ENCODE assay signal across 23 cellular contexts in the genomic region with DNA sequence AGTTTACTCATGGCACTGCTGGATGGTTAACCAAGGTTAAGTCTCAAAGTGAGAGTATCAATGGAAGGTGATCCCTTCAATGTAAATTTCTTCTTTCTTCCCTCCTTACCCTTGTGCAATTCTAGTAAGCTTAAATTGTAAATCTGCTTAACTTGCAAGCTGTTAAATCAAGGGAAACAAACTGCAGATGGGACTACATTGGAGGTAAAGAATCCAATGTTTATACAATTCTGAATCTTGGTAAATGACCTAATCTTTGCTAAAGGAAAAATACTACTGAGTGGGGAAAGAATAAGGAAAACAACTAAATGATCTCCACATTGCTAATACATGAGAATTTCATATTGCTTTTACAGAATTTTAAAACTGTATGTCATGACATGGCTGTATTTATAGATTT. TPM values are rescaled to one million over a fixed set of nuclear protein-coding genes. Genes with fewer than 3 reads are reported as not detected.
A peak's percentile ranks its signal among the peaks of the same experiment; 100 is the strongest.
DNase-seq lines count a peak whose midpoint lies in the region; ATAC-seq and TF ChIP-seq lines count a peak whose summit lies in the region.
"Had no signal": no experiment of that assay in that cellular context is flagged by ENCODE, and none has a peak within 500 bp of the region (broad histone marks: within the 10 kb centered on the region; RNA-seq: fewer than 3 reads in every experiment).

No MANE protein-coding gene starts in this region.

- ATAC-seq in gastrocnemius medialis (no peak), HG02759 (IDR thresholded peaks at IDR 0.05; ENCODE audit: unreplicated experiment) (no peak)
- ATAC-seq: A549, PC-3, SK-N-SH treated with all-trans-retinoic acid at 6 μM for 48 hours had no signal

- no peak overlapping the region for H3K9ac ChIP-seq in adipocyte (ENCODE audit: low read length)

- H3K9me3 Mint-ChIP-seq in immature natural killer cell, result no peaks in the 10 kb centered on the region
- H3K9me3 Mint-ChIP-seq: CD4-positive, alpha-beta memory T cell; IgD-negative memory B cell had no signal

- TF ChIP-seq CTCF in gastrocnemius medialis (IDR thresholded peaks at IDR 0.05 in 4 of 5, conservative IDR thresholded peaks at IDR 0.05 in 1 of 5), result no peak

- no peaks in the 10 kb centered on the region for H3K36me3 Mint-ChIP-seq in immature natural killer cell
- H3K36me3 Mint-ChIP-seq: CD4-positive, alpha-beta memory T cell; IgD-negative memory B cell had no signal

- DNase-seq in M059J (ENCODE audit: low read depth) (peak; percentile 9), adipocyte (ENCODE audit: low read depth) (peak; percentile 41), fibroblast of gingiva (ENCODE audit: low read depth) (peak; percentile 22), gastrocnemius medialis (no peak), activated gamma-delta T cell treated with Interleukin-2 at 50 U/mL for 16 hours (no peak), immature natural killer cell (no peak)
- DNase-seq: C1 segment of cervical spinal cord; CD4-positive, alpha-beta memory T cell; COR-L47; HCEC 1CT; NCI-H1092; NCI-H1417 treated with DMSO at 0.1 percent for 48 hours; NCI-H187; NCI-H2081 treated with DMSO at 0.1 percent for 48 hours; NCI-H2171; NCI-H226; NCI-H510A; PC-3; SJCRH30 had no signal

- H3K9me3 ChIP-seq in adipocyte (ENCODE audit: control insufficient read depth, low read length) (no peaks in the 10 kb centered on the region), gastrocnemius medialis (no peaks in the 10 kb centered on the region)
- H3K9me3 ChIP-seq: A549, SJCRH30 had no signal

- no peak overlapping the region for H3K4me3 Mint-ChIP-seq in immature natural killer cell
- H3K4me3 Mint-ChIP-seq: CD4-positive, alpha-beta memory T cell; IgD-negative memory B cell had no signal

- intact Hi-C loops in gastrocnemius medialis (cut with DNase I; ENCODE audit: low total_unique reads), result loop anchor here (10.0 kb wide), 1 partner anchor 930 kb away; a partner anchor contains a TSS

- H3K27me3 ChIP-seq in adipocyte (replicated peaks; ENCODE audit: control insufficient read depth, insufficient read depth, low read length) (no peaks in the 10 kb centered on the region), gastrocnemius medialis (no peaks in the 10 kb centered on the region)
- H3K27me3 ChIP-seq: SJCRH30 had no signal

- TF ChIP-seq POLR2A in gastrocnemius medialis (IDR thresholded peaks at IDR 0.05), result no peak

- in situ Hi-C loops in gastrocnemius medialis (cut with MboI; ENCODE audit: low sequenced_read_pairs in 4 of 4), result loop anchor here in 1 of 4 donors (25.0 kb wide), 1 partner anchor 603 kb away; no protein-coding TSS in a partner anchor

- H3K27ac ChIP-seq in gastrocnemius medialis, result peak overlapping the region in 3 of 4 donors; percentile 17 to 84 (median 25)
- H3K27ac ChIP-seq: A549, SJCRH30 had no signal

- H3K4me1 ChIP-seq in adipocyte (ENCODE audit: control insufficient read depth, insufficient read depth, low read length) (peaks cover 18% of the 10 kb centered on the region), gastrocnemius medialis (peaks cover 28 to 34% of the 10 kb centered on the region in 2 donors)

- H3K36me3 ChIP-seq in adipocyte (ENCODE audit: control insufficient read depth, insufficient read depth, low read length, severe bottlenecking), result no peaks in the 10 kb centered on the region
- H3K36me3 ChIP-seq in gastrocnemius medialis, result no peaks in the 10 kb centered on the region
- H3K36me3 ChIP-seq: SJCRH30 had no signal

- H3K27me3 Mint-ChIP-seq in immature natural killer cell (ENCODE audit: low read depth in 3 of 3), result peaks cover 0 to 3% (median 0%) of the 10 kb centered on the region in 3 donors
- H3K27me3 Mint-ChIP-seq: CD4-positive, alpha-beta memory T cell; IgD-negative memory B cell had no signal

- H3K27ac Mint-ChIP-seq in immature natural killer cell, result no peak overlapping the region
- H3K27ac Mint-ChIP-seq: IgD-negative memory B cell had no signal

- H3K4me3 ChIP-seq in adipocyte (ENCODE audit: low read length) (no peak overlapping the region), gastrocnemius medialis (no peak overlapping the region)
- H3K4me3 ChIP-seq: A549, SJCRH30 had no signal

- H3K4me1 Mint-ChIP-seq in immature natural killer cell, result peaks cover 3 to 7% of the 10 kb centered on the region in 2 donors

RNA-seq across cellular contexts. Expression of a gene that starts 6.6 kb away (rescaled TPM):
- total RNA-seq in M059J (2014; rRNA removed; shearing (Covaris generic)), result 54.5 and 61.1 TPM in 2 replicates
- 100 to 1,000 TPM in 2 of 4 donors, 10 to 100 TPM in 2; 75.2 to 428 (median 110) TPM for total RNA-seq in gastrocnemius medialis
- 100 to 1,000 TPM in 1 of 3 donors, 10 to 100 TPM in 2; 63.9 to 122 (median 84.6) TPM for polyA plus RNA-seq in immature natural killer cell

Comparison
In these comparisons a context has a peak if more than half of its experiments do, and no peak if none do; other contexts are left out.
1. DNase-seq: peak in M059J (single experiment), adipocyte (single experiment) and fibroblast of gingiva (single experiment); none in gastrocnemius medialis (0 of 2), activated gamma-delta T cell treated with Interleukin-2 at 50 U/mL for 16 hours (single experiment) and immature natural killer cell (0 of 3).